24 cellular contexts compared by ENCODE assay signal in genomic region chr1:70311369-70311768, GRCh38. TPM values are rescaled to one million over a fixed set of nuclear protein-coding genes. Genes with fewer than 3 reads are reported as not detected.
A peak's percentile ranks its signal among the peaks of the same experiment; 100 is the strongest.
DNase-seq lines count a peak whose midpoint lies in the region; ATAC-seq and TF ChIP-seq lines count a peak whose summit lies in the region.
"Had no signal": no experiment of that assay in that cellular context is flagged by ENCODE, and none has a peak within 500 bp of the region (broad histone marks: within the 10 kb centered on the region; RNA-seq: fewer than 3 reads in every experiment).

No MANE protein-coding gene starts in this region.

- H3K4me1 Mint-ChIP-seq in endodermal cell (no peaks in the 10 kb centered on the region), immature natural killer cell (peaks cover 6 to 17% of the 10 kb centered on the region in 2 donors)
- H3K4me1 Mint-ChIP-seq: CD14-positive monocyte had no signal

- no peaks in the 10 kb centered on the region for H3K9me3 ChIP-seq in endodermal cell (ENCODE audit: control insufficient read depth, low read length)
- H3K9me3 ChIP-seq in gastrocnemius medialis, result no peaks in the 10 kb centered on the region
- H3K9me3 ChIP-seq: BE2C, BLaER1 had no signal

- H3K9me3 Mint-ChIP-seq in endodermal cell (no peaks in the 10 kb centered on the region), immature natural killer cell (no peaks in the 10 kb centered on the region)
- H3K9me3 Mint-ChIP-seq: CD4-positive, alpha-beta memory T cell; CD4-positive, CD25-positive, alpha-beta regulatory T cell; CD8-positive, alpha-beta memory T cell had no signal

- TF ChIP-seq POLR2A in gastrocnemius medialis (IDR thresholded peaks at IDR 0.05), result no peak

- H3K27ac ChIP-seq in endodermal cell (ENCODE audit: low read depth, low read length), result no peak overlapping the region
- H3K27ac ChIP-seq in gastrocnemius medialis, result no peak overlapping the region
- H3K27ac ChIP-seq: BLaER1 had no signal

- no peak for ATAC-seq in gastrocnemius medialis
- ATAC-seq: GM12878 had no signal

- intact Hi-C loops in gastrocnemius medialis (cut with DNase I; ENCODE audit: low total_unique reads), result no loop called here

- in situ Hi-C loops in gastrocnemius medialis (cut with MboI; ENCODE audit: low sequenced_read_pairs in 4 of 4), result no loop called here

- H3K4me3 Mint-ChIP-seq in endodermal cell (no peak overlapping the region), immature natural killer cell (no peak overlapping the region)
- H3K4me3 Mint-ChIP-seq: CD14-positive monocyte; CD4-positive, alpha-beta memory T cell; CD4-positive, CD25-positive, alpha-beta regulatory T cell; CD8-positive, alpha-beta memory T cell had no signal

- DNase-seq in DMS53 treated with DMSO at 0.1 percent for 48 hours (lab: John Stamatoyannopoulos, UW; ENCODE audit: unreplicated experiment), result peak; percentile 18
- peak; percentile 37 for DNase-seq in NCI-H774 (lab: John Stamatoyannopoulos, UW)
- no peak for DNase-seq in endodermal cell
- no peak for DNase-seq in stimulated activated CD4-positive, alpha-beta T cell treated with anti-CD3 and anti-CD28 coated beads, Interleukin-4, amount 100 ng/mL, for 1 hour
- no peak for DNase-seq in gastrocnemius medialis
- DNase-seq in immature natural killer cell, result no peak
- DNase-seq in stimulated activated naive CD4-positive, alpha-beta T cell (lab: John Stamatoyannopoulos, UW), result no peak
- DNase-seq: 8988T; ACHN; BE2C; C1 segment of cervical spinal cord; CD4-positive, alpha-beta memory T cell; CD4-positive, CD25-positive, alpha-beta regulatory T cell; CD8-positive, alpha-beta memory T cell; COR-L47; DMS 273 treated with DMSO at 0.1 percent for 48 hours; DMS153; DMS79; DND-41; EL; GDM1 had no signal

- no peaks in the 10 kb centered on the region for H3K4me1 ChIP-seq in endodermal cell (ENCODE audit: control insufficient read depth, insufficient read depth, low read length)
- H3K4me1 ChIP-seq in gastrocnemius medialis, result no peaks in the 10 kb centered on the region
- H3K4me1 ChIP-seq: BE2C, BLaER1 had no signal

- H3K36me3 Mint-ChIP-seq in endodermal cell (ENCODE audit: low read depth), result peaks cover 29% of the 10 kb centered on the region
- peaks cover 4 to 17% (median 9%) of the 10 kb centered on the region in 3 donors for H3K36me3 Mint-ChIP-seq in immature natural killer cell

- WGBS in endodermal cell (ENCODE audit: insufficient coverage in 1 of 2, insufficient read length in 1 of 2), 2 experiments, result 86% methylated on average over 1 of the region's 3 CpGs; no CpG with 5 or more reads in 1 of the 2 experiments

- H3K4me3 ChIP-seq in endodermal cell (ENCODE audit: low read length), result no peak overlapping the region
- no peak overlapping the region for H3K4me3 ChIP-seq in gastrocnemius medialis
- H3K4me3 ChIP-seq: BLaER1, GM12878 had no signal

- H3K27me3 Mint-ChIP-seq in endodermal cell (ENCODE audit: insufficient read depth) (no peaks in the 10 kb centered on the region), immature natural killer cell (ENCODE audit: low read depth in 3 of 3) (peaks cover 0 to 2% (median 0%) of the 10 kb centered on the region in 3 donors)
- H3K27me3 Mint-ChIP-seq: CD4-positive, alpha-beta memory T cell; CD4-positive, CD25-positive, alpha-beta regulatory T cell; CD8-positive, alpha-beta memory T cell had no signal

- no peak overlapping the region for H3K9ac ChIP-seq in endodermal cell (ENCODE audit: extremely low read depth, low read length, poor library complexity, severe bottlenecking)
- H3K9ac ChIP-seq: BLaER1 had no signal

- TF ChIP-seq CTCF in endodermal cell (conservative IDR thresholded peaks at IDR 0.05) (no peak), gastrocnemius medialis (IDR thresholded peaks at IDR 0.05 in 4 of 5, conservative IDR thresholded peaks at IDR 0.05 in 1 of 5) (no peak)

- H3K27ac Mint-ChIP-seq in endodermal cell (peak overlapping the region; percentile 48), immature natural killer cell (peak overlapping the region in 1 of 6 donors; percentile 46)
- H3K27ac Mint-ChIP-seq: CD14-positive monocyte had no signal

- H3K36me3 ChIP-seq in endodermal cell (ENCODE audit: control insufficient read depth, insufficient read depth, low read length), result peaks cover 20% of the 10 kb centered on the region
- H3K36me3 ChIP-seq in gastrocnemius medialis, result peaks cover 0 to 25% of the 10 kb centered on the region in 2 donors
- H3K36me3 ChIP-seq: BE2C had no signal

- H3K27me3 ChIP-seq in endodermal cell (ENCODE audit: control insufficient read depth, insufficient read depth, low read length, poor library complexity, severe bottlenecking), result no peaks in the 10 kb centered on the region
- H3K27me3 ChIP-seq in gastrocnemius medialis, result no peaks in the 10 kb centered on the region
- H3K27me3 ChIP-seq: BE2C, BLaER1 had no signal

RNA-seq across cellular contexts. Expression of gene ANKRD13C, which starts 43.2 kb away (rescaled TPM):
- total RNA-seq in endodermal cell, result 10 to 100 TPM; 22.6 to 25.2 TPM
- polyA plus RNA-seq in endodermal cell (2013, experiment 1 of 2), result 19.3 TPM
- 20.1 TPM for polyA plus RNA-seq in endodermal cell (2013, experiment 2 of 2)
- total RNA-seq in gastrocnemius medialis, result 10 to 100 TPM in 2 of 4 donors, 1 to 10 TPM in 2; 9.6 to 13.5 (median 11.1) TPM
- polyA plus RNA-seq in immature natural killer cell, result 10 to 100 TPM in 1 of 3 donors, 1 to 10 TPM in 2; 7.0 to 14.6 (median 8.3) TPM

Comparison
In these comparisons a context has a peak if more than half of its experiments do, and no peak if none do; other contexts are left out.
1. DNase-seq: peak in DMS53 treated with DMSO at 0.1 percent for 48 hours (single experiment) and NCI-H774 (single experiment); none in endodermal cell (single experiment), stimulated activated CD4-positive, alpha-beta T cell treated with anti-CD3 and anti-CD28 coated beads, Interleukin-4, amount 100 ng/mL, for 1 hour (single experiment), gastrocnemius medialis (0 of 2), immature natural killer cell (0 of 3) and stimulated activated naive CD4-positive, alpha-beta T cell (0 of 6).